Comparison of ENCODE assay signal across 9 cellular contexts in the genomic region with DNA sequence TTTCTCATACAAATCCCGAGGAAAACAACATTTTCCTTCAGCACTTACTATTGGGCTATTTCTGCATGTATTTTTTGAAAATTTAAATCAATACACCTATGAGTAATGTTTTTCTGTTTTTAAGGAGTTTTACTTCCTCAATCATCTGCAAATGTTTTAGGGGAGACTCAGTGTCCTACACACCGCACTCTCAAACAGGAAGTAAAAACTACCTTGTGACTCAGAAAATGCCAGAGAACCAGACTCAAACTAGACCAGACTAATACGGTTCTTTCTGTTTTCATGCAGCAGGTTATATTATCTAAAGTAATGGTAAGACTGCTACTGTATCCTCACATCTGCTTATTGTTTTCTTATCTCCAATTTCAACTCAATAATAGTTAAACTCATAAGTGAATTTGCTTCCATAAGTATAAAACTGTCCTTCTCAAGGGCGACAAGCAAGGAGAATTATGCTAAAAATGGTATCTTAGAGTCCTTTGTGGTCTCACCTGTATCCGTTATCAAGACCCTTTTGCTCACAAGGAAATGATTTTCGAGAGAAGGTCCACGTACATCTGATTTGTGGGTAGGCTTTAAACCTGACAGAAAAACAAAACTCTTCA. TPM values are rescaled to one million over a fixed set of nuclear protein-coding genes. Genes with fewer than 3 reads are reported as not detected.
DNase-seq lines count a peak whose midpoint lies in the region; ATAC-seq, FAIRE-seq and TF ChIP-seq lines count a peak whose summit lies in the region.
"Had no signal": no experiment of that assay in that cellular context is flagged by ENCODE, and none has a peak within 500 bp of the region (broad histone marks: within the 10 kb centered on the region; RNA-seq: fewer than 3 reads in every experiment).

No MANE protein-coding gene starts in this region.

- ATAC-seq in activated CD4-positive, alpha-beta T cell treated with anti-CD3 and anti-CD28 coated beads for 36 hours = peak; percentile 88
- ATAC-seq in HG02970 (IDR thresholded peaks at IDR 0.05; ENCODE audit: low FRiP score, unreplicated experiment) = peak; percentile 79
- ATAC-seq in stimulated activated memory B cell treated with anti-CD40 and anti-IgM and Interleukin-4, amounts not matched to agents 10 μg/mL and 1 μg/mL and 100 μg/mL, for 72 hours = peak; percentile 95

- H3K79me2 ChIP-seq in OCI-LY1 (ENCODE audit: insufficient read depth, low read length) = no peaks in the 10 kb centered on the region

- H3K4me3 Mint-ChIP-seq in activated CD4-positive, alpha-beta T cell treated with anti-CD3 and anti-CD28 coated beads for 36 hours = no peak overlapping the region
- H3K4me3 Mint-ChIP-seq in stimulated activated memory B cell treated with anti-CD40 and anti-IgM and Interleukin-4, amounts not matched to agents 10 μg/mL and 1 μg/mL and 100 μg/mL, for 72 hours = peak overlapping the region; percentile 2

- 68 to 70% methylated on average over 7 of the region's 7 CpGs for WGBS in thyroid gland, 2 donors

- no peaks in the 10 kb centered on the region for H4K20me1 ChIP-seq in OCI-LY1 (ENCODE audit: insufficient read depth, low read length)

- no peaks in the 10 kb centered on the region for H3K9me3 Mint-ChIP-seq in activated CD4-positive, alpha-beta T cell treated with anti-CD3 and anti-CD28 coated beads for 36 hours (ENCODE audit: low read depth)
- no peaks in the 10 kb centered on the region for H3K9me3 Mint-ChIP-seq in stimulated activated memory B cell treated with anti-CD40 and anti-IgM and Interleukin-4, amounts not matched to agents 10 μg/mL and 1 μg/mL and 100 μg/mL, for 72 hours

- H3K27ac ChIP-seq in OCI-LY1 (ENCODE audit: low read depth, low read length, poor library complexity, severe bottlenecking) (no peak overlapping the region), thyroid gland (no peak overlapping the region)
- no peak overlapping the region for H3K27ac ChIP-seq in effector memory CD4-positive, alpha-beta T cell (ENCODE audit: insufficient read depth, low read length, poor library complexity, severe bottlenecking)

- H3K27me3 ChIP-seq in OCI-LY1 (ENCODE audit: insufficient read depth, low read length) (no peaks in the 10 kb centered on the region), thyroid gland (no peaks in the 10 kb centered on the region)
- H3K27me3 ChIP-seq in effector memory CD4-positive, alpha-beta T cell (replicated peaks; ENCODE audit: control insufficient read depth, insufficient read depth, low read length, poor library complexity, severe bottlenecking) = no peaks in the 10 kb centered on the region
- H3K27me3 ChIP-seq: Peyer's patch had no signal

- H3K4me3 ChIP-seq in OCI-LY1 (ENCODE audit: low read depth, low read length, poor library complexity, severe bottlenecking) (no peak overlapping the region), thyroid gland (replicated peaks in 1 of 3) (no peak overlapping the region)
- no peak overlapping the region for H3K4me3 ChIP-seq in effector memory CD4-positive, alpha-beta T cell (ENCODE audit: insufficient read depth, low read depth, low read length, poor library complexity, severe bottlenecking)
- H3K4me3 ChIP-seq: Peyer's patch had no signal

- H3K4me1 ChIP-seq in OCI-LY1 (ENCODE audit: insufficient read depth, low read length, severe bottlenecking) (peaks cover 22% of the 10 kb centered on the region), thyroid gland (no peaks in the 10 kb centered on the region)
- no peaks in the 10 kb centered on the region for H3K4me1 ChIP-seq in effector memory CD4-positive, alpha-beta T cell (ENCODE audit: control insufficient read depth, insufficient read depth, low read length, poor library complexity, severe bottlenecking)

- TF ChIP-seq CTCF in OCI-LY1 (IDR thresholded peaks at IDR 0.05; ENCODE audit: low read length) (no peak), thyroid gland (IDR thresholded peaks at IDR 0.05) (no peak)

- DNase-seq in activated CD4-positive, alpha-beta T cell treated with anti-CD3 and anti-CD28 coated beads for 36 hours = no peak
- DNase-seq in activated CD4-positive, alpha-beta T cell treated with anti-CD3 and anti-CD28 coated beads for 4 hours = no peak
- no peak for DNase-seq in effector memory CD4-positive, alpha-beta T cell
- no peak for DNase-seq in urothelium cell line (ENCODE audit: low spot score)
- DNase-seq in thyroid gland = no peak
- DNase-seq: Peyer's patch had no signal

- H3K36me3 Mint-ChIP-seq in activated CD4-positive, alpha-beta T cell treated with anti-CD3 and anti-CD28 coated beads for 36 hours (ENCODE audit: low read depth) = no peaks in the 10 kb centered on the region
- no peaks in the 10 kb centered on the region for H3K36me3 Mint-ChIP-seq in stimulated activated memory B cell treated with anti-CD40 and anti-IgM and Interleukin-4, amounts not matched to agents 10 μg/mL and 1 μg/mL and 100 μg/mL, for 72 hours

- peak overlapping the region; percentile 26 for H3K4me2 ChIP-seq in OCI-LY1 (ENCODE audit: low read length)

- peak overlapping the region; percentile 45; the same call in 1 of the 2 replicates for H2AFZ ChIP-seq in OCI-LY1 (ENCODE audit: low read length)

- TF ChIP-seq POLR2A in thyroid gland (IDR thresholded peaks at IDR 0.05) = no peak

- intact Hi-C loops in activated CD4-positive, alpha-beta T cell treated with anti-CD3 and anti-CD28 coated beads for 36 hours (cut with DNase I, micrococcal nuclease) = no loop called here
- intact Hi-C loops in thyroid gland (cut with DNase I) = no loop called here

- H3K9me2 ChIP-seq in OCI-LY1 (ENCODE audit: low read depth, low read length) = no peaks in the 10 kb centered on the region

- peaks cover 13% of the 10 kb centered on the region for H3K4me1 Mint-ChIP-seq in activated CD4-positive, alpha-beta T cell treated with anti-CD3 and anti-CD28 coated beads for 36 hours
- peaks cover 55% of the 10 kb centered on the region for H3K4me1 Mint-ChIP-seq in stimulated activated memory B cell treated with anti-CD40 and anti-IgM and Interleukin-4, amounts not matched to agents 10 μg/mL and 1 μg/mL and 100 μg/mL, for 72 hours

- H3F3A ChIP-seq in OCI-LY1 (ENCODE audit: insufficient read depth, low read length) = no peaks in the 10 kb centered on the region

- CTCF ChIA-PET in activated CD4-positive, alpha-beta T cell treated with anti-CD3 and anti-CD28 coated beads for 36 hours (lab: Charles Lee) = no interaction called here

- H3K9me3 ChIP-seq in OCI-LY1 (ENCODE audit: low read length) (no peaks in the 10 kb centered on the region), thyroid gland (no peaks in the 10 kb centered on the region)
- no peaks in the 10 kb centered on the region for H3K9me3 ChIP-seq in effector memory CD4-positive, alpha-beta T cell (ENCODE audit: control insufficient read depth, low read length)
- H3K9me3 ChIP-seq: Peyer's patch had no signal

- H3K9ac ChIP-seq in OCI-LY1 (ENCODE audit: low read length) = no peak overlapping the region

- POLR2A ChIA-PET in activated CD4-positive, alpha-beta T cell treated with anti-CD3 and anti-CD28 coated beads for 36 hours (lab: Charles Lee) = no interaction called here

- H3K27me3 Mint-ChIP-seq in activated CD4-positive, alpha-beta T cell treated with anti-CD3 and anti-CD28 coated beads for 36 hours = peaks cover 5% of the 10 kb centered on the region
- H3K27me3 Mint-ChIP-seq in stimulated activated memory B cell treated with anti-CD40 and anti-IgM and Interleukin-4, amounts not matched to agents 10 μg/mL and 1 μg/mL and 100 μg/mL, for 72 hours = no peaks in the 10 kb centered on the region

- H3K27ac Mint-ChIP-seq in activated CD4-positive, alpha-beta T cell treated with anti-CD3 and anti-CD28 coated beads for 36 hours = no peak overlapping the region
- peak overlapping the region; percentile 91 for H3K27ac Mint-ChIP-seq in stimulated activated memory B cell treated with anti-CD40 and anti-IgM and Interleukin-4, amounts not matched to agents 10 μg/mL and 1 μg/mL and 100 μg/mL, for 72 hours

- no peaks in the 10 kb centered on the region for H3K36me3 ChIP-seq in OCI-LY1 (ENCODE audit: insufficient read depth, low read length)
- H3K36me3 ChIP-seq in effector memory CD4-positive, alpha-beta T cell (ENCODE audit: control insufficient read depth, insufficient read depth, low read length) = no peaks in the 10 kb centered on the region
- H3K36me3 ChIP-seq in thyroid gland = no peaks in the 10 kb centered on the region
- H3K36me3 ChIP-seq: Peyer's patch had no signal

- no peak for FAIRE-seq in urothelium cell line (lab: Jason Lieb, UNC)

RNA-seq across cellular contexts. Expression of a gene that starts 52.5 kb away (rescaled TPM):
- under 1 TPM; 0.09 to 0.12 TPM for total RNA-seq in activated CD4-positive, alpha-beta T cell treated with anti-CD3 and anti-CD28 coated beads for 36 hours
- total RNA-seq in thyroid gland = 1 to 10 TPM in 1 of 4 donors, under 1 TPM in 3; 0.11 to 1.2 (median 0.68) TPM

RNA-seq across cellular contexts. Expression of a gene that starts 59.4 kb away (rescaled TPM):
- total RNA-seq in activated CD4-positive, alpha-beta T cell treated with anti-CD3 and anti-CD28 coated beads for 36 hours = not detected
- not detected for total RNA-seq in thyroid gland
